1 cellular context compared by ENCODE assay signal in genomic region chr12:94127239-94128131, GRCh38.
A peak's percentile ranks its signal among the peaks of the same experiment; 100 is the strongest.
TF ChIP-seq lines count a peak whose summit lies in the region.

No MANE protein-coding gene starts in this region.

TF ChIP-seq in HepG2, 621 proteins besides CTCF, POLR2A, EP300 and RAD21:
- TF ChIP-seq MXD3 (CRISPR knock-in tag; IDR thresholded peaks at IDR 0.05) (no peak), ZNF768 (CRISPR knock-in tag; IDR thresholded peaks at IDR 0.05) (no peak), CHD4 (IDR thresholded peaks at IDR 0.05; ENCODE audit: borderline replicate concordance, low read length) (no peak), ZNF784 (CRISPR knock-in tag; IDR thresholded peaks at IDR 0.05; ENCODE audit: borderline replicate concordance) (no peak), CEBPB (IDR thresholded peaks at IDR 0.05; ENCODE audit: borderline replicate concordance, low read depth, low read length) (peak; percentile 77; the same call in 1 of the 2 replicates), REPIN1 (CRISPR knock-in tag; IDR thresholded peaks at IDR 0.05; ENCODE audit: borderline replicate concordance, low read depth) (no peak), EZH2 (conservative IDR thresholded peaks at IDR 0.05; ENCODE audit: low read depth, low read length) (no peak)
TF ChIP-seq in HepG2: peak in this region for 1.
